In genomic region chr22:30079952-30080533, GRCh38 we compare ENCODE assay signal across 1 cellular context.
TF ChIP-seq lines count a peak whose summit lies in the region.

A gene with protein sequence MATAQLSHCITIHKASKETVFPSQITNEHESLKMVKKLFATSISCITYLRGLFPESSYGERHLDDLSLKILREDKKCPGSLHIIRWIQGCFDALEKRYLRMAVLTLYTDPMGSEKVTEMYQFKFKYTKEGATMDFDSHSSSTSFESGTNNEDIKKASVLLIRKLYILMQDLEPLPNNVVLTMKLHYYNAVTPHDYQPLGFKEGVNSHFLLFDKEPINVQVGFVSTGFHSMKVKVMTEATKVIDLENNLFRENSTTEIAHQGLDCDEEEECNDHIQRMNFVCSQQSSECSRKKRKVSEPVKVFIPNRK (plus strand): TSS chr22:30080464. CDS start chr22:30093953, 13,489 bp downstream.

TF ChIP-seq in SK-N-SH, 30 proteins besides CTCF, POLR2A, EP300 and RAD21:
- no peak for TF ChIP-seq ELF1 (IDR thresholded peaks at IDR 0.05)
- TF ChIP-seq, protein P1, sequence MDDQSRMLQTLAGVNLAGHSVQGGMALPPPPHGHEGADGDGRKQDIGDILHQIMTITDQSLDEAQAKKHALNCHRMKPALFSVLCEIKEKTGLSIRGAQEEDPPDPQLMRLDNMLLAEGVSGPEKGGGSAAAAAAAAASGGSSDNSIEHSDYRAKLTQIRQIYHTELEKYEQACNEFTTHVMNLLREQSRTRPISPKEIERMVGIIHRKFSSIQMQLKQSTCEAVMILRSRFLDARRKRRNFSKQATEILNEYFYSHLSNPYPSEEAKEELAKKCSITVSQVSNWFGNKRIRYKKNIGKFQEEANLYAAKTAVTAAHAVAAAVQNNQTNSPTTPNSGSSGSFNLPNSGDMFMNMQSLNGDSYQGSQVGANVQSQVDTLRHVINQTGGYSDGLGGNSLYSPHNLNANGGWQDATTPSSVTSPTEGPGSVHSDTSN (IDR thresholded peaks at IDR 0.05) = no peak
- TF ChIP-seq, protein P2, sequence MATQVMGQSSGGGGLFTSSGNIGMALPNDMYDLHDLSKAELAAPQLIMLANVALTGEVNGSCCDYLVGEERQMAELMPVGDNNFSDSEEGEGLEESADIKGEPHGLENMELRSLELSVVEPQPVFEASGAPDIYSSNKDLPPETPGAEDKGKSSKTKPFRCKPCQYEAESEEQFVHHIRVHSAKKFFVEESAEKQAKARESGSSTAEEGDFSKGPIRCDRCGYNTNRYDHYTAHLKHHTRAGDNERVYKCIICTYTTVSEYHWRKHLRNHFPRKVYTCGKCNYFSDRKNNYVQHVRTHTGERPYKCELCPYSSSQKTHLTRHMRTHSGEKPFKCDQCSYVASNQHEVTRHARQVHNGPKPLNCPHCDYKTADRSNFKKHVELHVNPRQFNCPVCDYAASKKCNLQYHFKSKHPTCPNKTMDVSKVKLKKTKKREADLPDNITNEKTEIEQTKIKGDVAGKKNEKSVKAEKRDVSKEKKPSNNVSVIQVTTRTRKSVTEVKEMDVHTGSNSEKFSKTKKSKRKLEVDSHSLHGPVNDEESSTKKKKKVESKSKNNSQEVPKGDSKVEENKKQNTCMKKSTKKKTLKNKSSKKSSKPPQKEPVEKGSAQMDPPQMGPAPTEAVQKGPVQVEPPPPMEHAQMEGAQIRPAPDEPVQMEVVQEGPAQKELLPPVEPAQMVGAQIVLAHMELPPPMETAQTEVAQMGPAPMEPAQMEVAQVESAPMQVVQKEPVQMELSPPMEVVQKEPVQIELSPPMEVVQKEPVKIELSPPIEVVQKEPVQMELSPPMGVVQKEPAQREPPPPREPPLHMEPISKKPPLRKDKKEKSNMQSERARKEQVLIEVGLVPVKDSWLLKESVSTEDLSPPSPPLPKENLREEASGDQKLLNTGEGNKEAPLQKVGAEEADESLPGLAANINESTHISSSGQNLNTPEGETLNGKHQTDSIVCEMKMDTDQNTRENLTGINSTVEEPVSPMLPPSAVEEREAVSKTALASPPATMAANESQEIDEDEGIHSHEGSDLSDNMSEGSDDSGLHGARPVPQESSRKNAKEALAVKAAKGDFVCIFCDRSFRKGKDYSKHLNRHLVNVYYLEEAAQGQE (IDR thresholded peaks at IDR 0.05; ENCODE audit: low read depth, low read length) = no peak
- no peak for TF ChIP-seq FOXM1 (IDR thresholded peaks at IDR 0.05; ENCODE audit: low read depth)
- TF ChIP-seq EZH2phosphoT487 (IDR thresholded peaks at IDR 0.05; ENCODE audit: borderline replicate concordance, low read depth) = no peak
- no peak for TF ChIP-seq RCOR1 (IDR thresholded peaks at IDR 0.05; ENCODE audit: low read length)
- TF ChIP-seq FOSL2 (IDR thresholded peaks at IDR 0.05; ENCODE audit: borderline replicate concordance, low read depth) = no peak
- TF ChIP-seq, protein P3, sequence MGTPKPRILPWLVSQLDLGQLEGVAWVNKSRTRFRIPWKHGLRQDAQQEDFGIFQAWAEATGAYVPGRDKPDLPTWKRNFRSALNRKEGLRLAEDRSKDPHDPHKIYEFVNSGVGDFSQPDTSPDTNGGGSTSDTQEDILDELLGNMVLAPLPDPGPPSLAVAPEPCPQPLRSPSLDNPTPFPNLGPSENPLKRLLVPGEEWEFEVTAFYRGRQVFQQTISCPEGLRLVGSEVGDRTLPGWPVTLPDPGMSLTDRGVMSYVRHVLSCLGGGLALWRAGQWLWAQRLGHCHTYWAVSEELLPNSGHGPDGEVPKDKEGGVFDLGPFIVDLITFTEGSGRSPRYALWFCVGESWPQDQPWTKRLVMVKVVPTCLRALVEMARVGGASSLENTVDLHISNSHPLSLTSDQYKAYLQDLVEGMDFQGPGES (IDR thresholded peaks at IDR 0.05; ENCODE audit: low read depth, low read length) = no peak
- TF ChIP-seq TCF12 (IDR thresholded peaks at IDR 0.05) = no peak
- no peak for TF ChIP-seq POLR2AphosphoS5 (IDR thresholded peaks at IDR 0.05; ENCODE audit: low read depth, low read length)
- TF ChIP-seq, protein P4, sequence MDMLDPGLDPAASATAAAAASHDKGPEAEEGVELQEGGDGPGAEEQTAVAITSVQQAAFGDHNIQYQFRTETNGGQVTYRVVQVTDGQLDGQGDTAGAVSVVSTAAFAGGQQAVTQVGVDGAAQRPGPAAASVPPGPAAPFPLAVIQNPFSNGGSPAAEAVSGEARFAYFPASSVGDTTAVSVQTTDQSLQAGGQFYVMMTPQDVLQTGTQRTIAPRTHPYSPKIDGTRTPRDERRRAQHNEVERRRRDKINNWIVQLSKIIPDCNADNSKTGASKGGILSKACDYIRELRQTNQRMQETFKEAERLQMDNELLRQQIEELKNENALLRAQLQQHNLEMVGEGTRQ (IDR thresholded peaks at IDR 0.05; ENCODE audit: borderline replicate concordance, low read depth, low read length) = no peak
- no peak for TF ChIP-seq TAF1 (IDR thresholded peaks at IDR 0.05; ENCODE audit: borderline replicate concordance, low read depth, low read length)
- TF ChIP-seq USF1 (IDR thresholded peaks at IDR 0.05; ENCODE audit: borderline replicate concordance, low read depth) = no peak
- no peak for TF ChIP-seq TEAD4 (IDR thresholded peaks at IDR 0.05; ENCODE audit: borderline replicate concordance, insufficient read depth)
- TF ChIP-seq MAX (IDR thresholded peaks at IDR 0.05; ENCODE audit: low read depth) = no peak
- no peak for TF ChIP-seq MXI1 (IDR thresholded peaks at IDR 0.05; ENCODE audit: low read depth, low read length)
TF ChIP-seq in SK-N-SH: peak in this region for 0.
